ENCODE assay signal across 11 cellular contexts in genomic region chr4:73383452-73383851, GRCh38. TPM values are rescaled to one million over a fixed set of nuclear protein-coding genes. Genes with fewer than 3 reads are reported as not detected.
"Had no signal": no experiment of that assay in that cellular context is flagged by ENCODE, and none has a peak within 500 bp of the region (broad histone marks: within the 10 kb centered on the region; RNA-seq: fewer than 3 reads in every experiment).

No MANE protein-coding gene starts in this region.

- H3K9ac ChIP-seq: GM23248 had no signal

- H3K4me3 Mint-ChIP-seq: HFFc6 had no signal

- FAIRE-seq: K562 had no signal

- H3K9me3 Mint-ChIP-seq: HFFc6 had no signal

- H3K27ac ChIP-seq: GM23248, HL-60 had no signal

- DNase-seq: GM23248, GOT3, H7, HFFc6, IMR-90, KG1 had no signal

- H3K4me1 ChIP-seq: HAP-1 had no signal

- H3K27ac Mint-ChIP-seq: HFFc6 had no signal

- H3K4me3 ChIP-seq: GM23248, HAP-1, K562 had no signal

- H3K36me3 ChIP-seq: HAP-1 had no signal

- H3K9me3 ChIP-seq: HAP-1 had no signal

- H2AFZ ChIP-seq: GM23248 had no signal

- ATAC-seq: HCT116, K562 had no signal

RNA-seq across cellular contexts. Expression of gene ALB, which starts 20.6 kb away (rescaled TPM):
- total RNA-seq: GM23248, H4, HFFc6, IMR-90 had no signal
- polyA plus RNA-seq: GM23248, IMR-90 had no signal

RNA-seq across cellular contexts. Expression of gene AFP, which starts 52.6 kb away (rescaled TPM):
- total RNA-seq: GM23248 had no signal
